8 cellular contexts compared by ENCODE assay signal in the genomic region with DNA sequence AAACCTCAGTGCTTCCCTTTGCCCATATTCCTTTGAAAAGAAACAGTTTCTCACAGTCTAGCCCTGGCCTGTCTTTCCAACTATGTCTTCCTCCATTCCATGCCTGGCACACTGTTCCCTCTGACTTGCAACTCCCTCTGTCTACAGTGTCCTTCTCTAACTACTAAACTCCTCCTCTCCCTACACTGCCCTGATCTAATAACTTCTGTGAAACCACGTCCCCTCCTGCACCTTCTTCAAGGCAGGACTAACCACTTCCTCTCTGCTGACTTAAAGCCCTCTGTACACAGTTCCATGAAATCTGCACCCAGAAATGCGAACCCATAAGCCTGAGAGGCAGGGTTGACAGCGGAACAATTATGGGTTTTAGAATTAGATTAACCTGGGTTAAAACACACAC.
DNase-seq lines count a peak whose midpoint lies in the region; ATAC-seq and TF ChIP-seq lines count a peak whose summit lies in the region.

No MANE protein-coding gene starts in this region.

- H4K20me1 ChIP-seq in mammary epithelial cell (ENCODE audit: insufficient read depth, low read length), result no peaks in the 10 kb centered on the region

- no peaks in the 10 kb centered on the region for H3K79me2 ChIP-seq in mammary epithelial cell (ENCODE audit: insufficient read depth, low read length)

- H3K9me3 ChIP-seq in mammary epithelial cell (replicated peaks; ENCODE audit: insufficient read depth, low read length) (no peaks in the 10 kb centered on the region), breast epithelium (no peaks in the 10 kb centered on the region)

- dilution Hi-C loops in mammary epithelial cell (cut with HindIII; ENCODE audit: low sequenced_read_pairs), result no loop called here

- H3K27ac Mint-ChIP-seq in effector memory CD8-positive, alpha-beta T cell, result peak overlapping the region; percentile 4 to 69

- peak; percentile 9 for DNase-seq in mammary epithelial cell
- no peak for DNase-seq in breast epithelium (ENCODE audit: low spot score in 2 of 2)
- peak; percentile 93 for DNase-seq in OCI-M1 (lab: John Stamatoyannopoulos, UW)
- peak; percentile 23 to 30 (median 28) for DNase-seq in effector memory CD8-positive, alpha-beta T cell
- DNase-seq in GOT3 (lab: John Stamatoyannopoulos, UW), result no peak
- DNase-seq in C1 segment of cervical spinal cord (lab: John Stamatoyannopoulos, UW), result no peak
- no peak for DNase-seq in NCI-H748 (lab: John Stamatoyannopoulos, UW; ENCODE audit: unreplicated experiment)

- BruUV-seq in mammary epithelial cell (replicated peaks; lab: Mats Ljungman, UMichigan), result no TSS peak

- H3K4me2 ChIP-seq in mammary epithelial cell (ENCODE audit: insufficient read depth, low read depth, low read length), result no peak overlapping the region

- 70% methylated on average over 3 of the region's 3 CpGs for WGBS in mammary epithelial cell (ENCODE audit: low coverage, missing lambda C conversion rate)

- no peaks in the 10 kb centered on the region for H3K36me3 ChIP-seq in mammary epithelial cell (ENCODE audit: insufficient read depth, low read length)
- H3K36me3 ChIP-seq in breast epithelium, result no peaks in the 10 kb centered on the region

- TF ChIP-seq POLR2A in breast epithelium (IDR thresholded peaks at IDR 0.05), result no peak

- in situ Hi-C loops in mammary epithelial cell (cut with MboI; ENCODE audit: low sequenced_read_pairs in 2 of 2), result no loop called here

- peaks cover 23 to 27% of the 10 kb centered on the region in 2 donors for H3K4me1 Mint-ChIP-seq in effector memory CD8-positive, alpha-beta T cell (ENCODE audit: low read depth in 2 of 2)

- no peaks in the 10 kb centered on the region for H3K27me3 ChIP-seq in mammary epithelial cell (ENCODE audit: insufficient read depth, low read length)
- H3K27me3 ChIP-seq in breast epithelium, result no peaks in the 10 kb centered on the region

- H3K27me3 Mint-ChIP-seq in effector memory CD8-positive, alpha-beta T cell, result no peaks in the 10 kb centered on the region

- CTCF ChIA-PET in mammary epithelial cell (lab: Charles Lee; ENCODE audit: low non-redundant PET), result no interaction called here

- H3K27ac ChIP-seq in mammary epithelial cell (ENCODE audit: insufficient read depth, low read depth, low read length) (no peak overlapping the region), breast epithelium (no peak overlapping the region)

- intact Hi-C loops in mammary epithelial cell (cut with micrococcal nuclease) (no loop called here), breast epithelium (cut with DNase I; ENCODE audit: low total_unique reads) (no loop called here)

- H3K4me3 ChIP-seq in mammary epithelial cell (replicated peaks in 1 of 3; ENCODE audit: insufficient read depth in 1 of 3, low read depth in 2 of 3, low read length in 3 of 3), result no peak overlapping the region
- H3K4me3 ChIP-seq in breast epithelium, result no peak overlapping the region

- H3K4me1 ChIP-seq in mammary epithelial cell (ENCODE audit: insufficient read depth, low read length) (no peaks in the 10 kb centered on the region), breast epithelium (no peaks in the 10 kb centered on the region)

- peak overlapping the region; percentile 68 for H2AFZ ChIP-seq in mammary epithelial cell (ENCODE audit: low read depth, low read length)

- H3K36me3 Mint-ChIP-seq in effector memory CD8-positive, alpha-beta T cell (ENCODE audit: insufficient read depth), result no peaks in the 10 kb centered on the region

- H3K4me3 Mint-ChIP-seq in effector memory CD8-positive, alpha-beta T cell, result peak overlapping the region; percentile 19 to 40

- TF ChIP-seq CTCF in mammary epithelial cell (conservative IDR thresholded peaks at IDR 0.05 in 1 of 2, IDR thresholded peaks at IDR 0.05 in 1 of 2; ENCODE audit: extremely low read depth in 1 of 2, insufficient read depth in 1 of 2, low read depth in 1 of 2, low read length in 2 of 2) (no peak), breast epithelium (IDR thresholded peaks at IDR 0.05) (no peak)

- ATAC-seq in HG02884 (IDR thresholded peaks at IDR 0.05; ENCODE audit: unreplicated experiment), result peak; percentile 92
- ATAC-seq in effector memory CD8-positive, alpha-beta T cell (replicated peaks), result peak; percentile 99

- H3K9me3 Mint-ChIP-seq in effector memory CD8-positive, alpha-beta T cell, result no peaks in the 10 kb centered on the region

- H3K9ac ChIP-seq in mammary epithelial cell (ENCODE audit: insufficient read depth, low read length), result no peak overlapping the region

Comparison
In these comparisons a context has a peak if more than half of its experiments do, and no peak if none do; other contexts are left out.
1. DNase-seq: peak in mammary epithelial cell (single experiment), OCI-M1 (single experiment) and effector memory CD8-positive, alpha-beta T cell (3 of 3); none in breast epithelium (0 of 2), GOT3 (single experiment), C1 segment of cervical spinal cord (0 of 14) and NCI-H748 (single experiment).